ENCODE assay signal across 15 cellular contexts in genomic region chr2:30436859-30437435, GRCh38. TPM values are rescaled to one million over a fixed set of nuclear protein-coding genes. Genes with fewer than 3 reads are reported as not detected.
DNase-seq lines count a peak whose midpoint lies in the region; ATAC-seq, FAIRE-seq and TF ChIP-seq lines count a peak whose summit lies in the region.
"Had no signal": no experiment of that assay in that cellular context is flagged by ENCODE, and none has a peak within 500 bp of the region (broad histone marks: within the 10 kb centered on the region; RNA-seq: fewer than 3 reads in every experiment).

No MANE protein-coding gene starts in this region.

- POLR2A ChIA-PET in K562 (lab: Yijun Ruan, JAX), result interaction anchor here (1.7 kb wide), 1 partner anchor 13 kb away, joined by 3 read pairs; no protein-coding TSS in a partner anchor

- in situ Hi-C loops in K562 (cut with MboI), result no loop called here

- H3K9me3 Mint-ChIP-seq in activated naive CD4-positive, alpha-beta T cell treated with anti-CD3 and anti-CD28 coated beads for 36 hours, result no peaks in the 10 kb centered on the region
- H3K9me3 Mint-ChIP-seq in activated naive CD4-positive, alpha-beta T cell treated with anti-CD3 and anti-CD28 coated beads, Interleukin-2, amount 10 ng/mL, durations not matched to agents 7 days and 5 days, result no peaks in the 10 kb centered on the region

- peaks cover 36% of the 10 kb centered on the region for H3K4me1 Mint-ChIP-seq in activated naive CD4-positive, alpha-beta T cell treated with anti-CD3 and anti-CD28 coated beads for 36 hours (ENCODE audit: low read depth)
- peaks cover 14% of the 10 kb centered on the region for H3K4me1 Mint-ChIP-seq in activated naive CD4-positive, alpha-beta T cell treated with anti-CD3 and anti-CD28 coated beads, Interleukin-2, amount 10 ng/mL, durations not matched to agents 7 days and 5 days

- no peaks in the 10 kb centered on the region for H3K27me3 Mint-ChIP-seq in activated naive CD4-positive, alpha-beta T cell treated with anti-CD3 and anti-CD28 coated beads for 36 hours (ENCODE audit: low read depth)
- peaks cover 5% of the 10 kb centered on the region for H3K27me3 Mint-ChIP-seq in activated naive CD4-positive, alpha-beta T cell treated with anti-CD3 and anti-CD28 coated beads, Interleukin-2, amount 10 ng/mL, durations not matched to agents 7 days and 5 days

- H3K36me3 Mint-ChIP-seq in activated naive CD4-positive, alpha-beta T cell treated with anti-CD3 and anti-CD28 coated beads for 36 hours (ENCODE audit: low read depth), result no peaks in the 10 kb centered on the region
- no peaks in the 10 kb centered on the region for H3K36me3 Mint-ChIP-seq in activated naive CD4-positive, alpha-beta T cell treated with anti-CD3 and anti-CD28 coated beads, Interleukin-2, amount 10 ng/mL, durations not matched to agents 7 days and 5 days

- no TSS peak for BruUV-seq in K562 (replicated peaks; lab: Mats Ljungman, UMichigan)

- ATAC-seq in K562, result no peak
- ATAC-seq in right lobe of liver, result peak; percentile 14 to 56 (median 50)
- ATAC-seq: pancreas had no signal

- H3K4me2 ChIP-seq in K562 (ENCODE audit: insufficient read depth, low read length), result no peak overlapping the region

- H3K9me1 ChIP-seq in K562 (ENCODE audit: control insufficient read depth, insufficient read depth, low read length), result no peaks in the 10 kb centered on the region

- no peak overlapping the region for H3K4me3 Mint-ChIP-seq in activated naive CD4-positive, alpha-beta T cell treated with anti-CD3 and anti-CD28 coated beads for 36 hours
- no peak overlapping the region for H3K4me3 Mint-ChIP-seq in activated naive CD4-positive, alpha-beta T cell treated with anti-CD3 and anti-CD28 coated beads, Interleukin-2, amount 10 ng/mL, durations not matched to agents 7 days and 5 days

- H3K4me3 ChIP-seq in K562, result no peak overlapping the region
- H3K4me3 ChIP-seq in right lobe of liver, result no peak overlapping the region
- no peak overlapping the region for H3K4me3 ChIP-seq in uterus
- H3K4me3 ChIP-seq: pancreas, tibial artery had no signal

- CTCF ChIA-PET in activated naive CD4-positive, alpha-beta T cell treated with anti-CD3 and anti-CD28 coated beads for 36 hours (lab: Charles Lee), result interaction anchor here (0.5 to 2.0 kb wide), 5 partner anchors 11 to 275 kb away, joined by 3 to 5 read pairs (median 3); no protein-coding TSS in a partner anchor
- CTCF ChIA-PET in activated naive CD4-positive, alpha-beta T cell treated with anti-CD3 and anti-CD28 coated beads, Interleukin-2, amount 10 ng/mL, durations not matched to agents 7 days and 5 days (lab: Charles Lee), result interaction anchor here (0.6 to 1.3 kb wide), 3 partner anchors 9 to 272 kb away, joined by 3 to 4 read pairs (median 3); no protein-coding TSS in a partner anchor
- CTCF ChIA-PET in K562 (lab: Yijun Ruan, JAX; ENCODE audit: low intra/inter-chr PET ratio), result no interaction called here

- H3K9me3 ChIP-seq in K562 (replicated peaks; ENCODE audit: control insufficient read depth, insufficient read depth, low read depth, low read length), result no peaks in the 10 kb centered on the region
- H3K9me3 ChIP-seq in right lobe of liver, result no peaks in the 10 kb centered on the region
- H3K9me3 ChIP-seq in uterus, result no peaks in the 10 kb centered on the region
- H3K9me3 ChIP-seq: pancreas, tibial artery had no signal

- H3K36me3 ChIP-seq in K562 (ENCODE audit: control insufficient read depth, insufficient read depth, low read length) (no peaks in the 10 kb centered on the region), right lobe of liver (no peaks in the 10 kb centered on the region), uterus (no peaks in the 10 kb centered on the region)
- H3K36me3 ChIP-seq: pancreas, tibial artery had no signal

- no peaks in the 10 kb centered on the region for H4K20me1 ChIP-seq in K562 (replicated peaks; ENCODE audit: control insufficient read depth, insufficient read depth, low read length)

- FAIRE-seq in K562 (lab: Jason Lieb, UNC), result no peak
- FAIRE-seq: pancreas had no signal

- no peak overlapping the region for H2AFZ ChIP-seq in K562 (ENCODE audit: low read depth, low read length)

- peak; percentile 34 for DNase-seq in activated naive CD4-positive, alpha-beta T cell treated with anti-CD3 and anti-CD28 coated beads for 36 hours
- DNase-seq in activated naive CD4-positive, alpha-beta T cell treated with anti-CD3 and anti-CD28 coated beads, Interleukin-2, amount 10 ng/mL, durations not matched to agents 7 days and 5 days, result no peak
- DNase-seq in K562 (ENCODE audit: extremely low read depth in 1 of 4, low spot score in 3 of 4), result no peak
- DNase-seq in right lobe of liver, result no peak
- DNase-seq in uterus, result no peak
- DNase-seq in AG08396 (ENCODE audit: low spot score), result no peak
- no peak for DNase-seq in NCI-H2227 treated with DMSO at 0.1 percent for 48 hours (lab: John Stamatoyannopoulos, UW)
- DNase-seq in stimulated activated CD4-positive, alpha-beta T cell treated with anti-CD3 and anti-CD28 coated beads, Interleukin-2, amount 100 ng/mL, for 48 hours, result no peak
- DNase-seq: DMS153; effector CD8-positive, alpha-beta T cell; KBM-7; mammary epithelial cell; NCI-H2107; pancreas; tibial artery had no signal

- no peaks in the 10 kb centered on the region for H3K27me3 ChIP-seq in K562 (ENCODE audit: control insufficient read depth in 2 of 2, insufficient read depth in 2 of 2, low read length in 2 of 2)
- H3K27me3 ChIP-seq in right lobe of liver, result no peaks in the 10 kb centered on the region
- no peaks in the 10 kb centered on the region for H3K27me3 ChIP-seq in uterus
- H3K27me3 ChIP-seq: pancreas, tibial artery had no signal

- H3K27ac Mint-ChIP-seq in activated naive CD4-positive, alpha-beta T cell treated with anti-CD3 and anti-CD28 coated beads for 36 hours, result no peak overlapping the region
- no peak overlapping the region for H3K27ac Mint-ChIP-seq in activated naive CD4-positive, alpha-beta T cell treated with anti-CD3 and anti-CD28 coated beads, Interleukin-2, amount 10 ng/mL, durations not matched to agents 7 days and 5 days

- no peak for TF ChIP-seq EP300 in K562 (IDR thresholded peaks at IDR 0.05; ENCODE audit: low read length)

- intact Hi-C loops in activated naive CD4-positive, alpha-beta T cell treated with anti-CD3 and anti-CD28 coated beads for 36 hours (cut with micrococcal nuclease), result no loop called here
- intact Hi-C loops in K562 (cut with micrococcal nuclease) (no loop called here), right lobe of liver (cut with DNase I) (no loop called here), uterus (cut with DNase I; ENCODE audit: low total_unique reads) (no loop called here)

- 60% methylated on average over 1 of the region's 1 CpG for WGBS in K562 (ENCODE audit: insufficient coverage, low coverage, missing lambda C conversion rate)
- 38% methylated on average over 1 of the region's 1 CpG for WGBS in right lobe of liver (ENCODE audit: insufficient coverage, low coverage, low lambda C conversion rate, missing lambda C conversion rate)

- H3K4me1 ChIP-seq in K562 (replicated peaks in 1 of 2; ENCODE audit: control insufficient read depth in 2 of 2, insufficient read depth in 2 of 2, low read length in 2 of 2) (peaks cover 0 to 19% of the 10 kb centered on the region in 2 experiments; a peak in 3 of 5 replicates), right lobe of liver (no peaks in the 10 kb centered on the region), uterus (no peaks in the 10 kb centered on the region)
- H3K4me1 ChIP-seq: pancreas had no signal

- H3K27ac ChIP-seq in K562 (ENCODE audit: extremely low read depth, low read depth, low read length), result no peak overlapping the region
- no peak overlapping the region for H3K27ac ChIP-seq in right lobe of liver
- peak overlapping the region; percentile 50 to 64 for H3K27ac ChIP-seq in uterus
- H3K27ac ChIP-seq: pancreas, tibial artery had no signal

- TF ChIP-seq RAD21 in K562 (CRISPR knock-in tag; conservative IDR thresholded peaks at IDR 0.05 in 1 of 2, IDR thresholded peaks at IDR 0.05 in 1 of 2), result no peak

- no peaks in the 10 kb centered on the region for H3K79me2 ChIP-seq in K562 (ENCODE audit: control insufficient read depth, insufficient read depth, low read length)

- no peak for TF ChIP-seq CTCF in K562 (IDR thresholded peaks at IDR 0.05 in 2 of 3, conservative IDR thresholded peaks at IDR 0.05 in 1 of 3; ENCODE audit: insufficient read depth in 2 of 3, low read depth in 1 of 3, low read length in 3 of 3)
- no peak for TF ChIP-seq CTCF in right lobe of liver (IDR thresholded peaks at IDR 0.05)
- no peak for TF ChIP-seq CTCF in uterus (IDR thresholded peaks at IDR 0.05)

- H3K9ac ChIP-seq in K562 (ENCODE audit: insufficient read depth in 1 of 2, low read depth in 2 of 2, low read length in 2 of 2), result no peak overlapping the region

- no peak for TF ChIP-seq POLR2A in K562 (conservative IDR thresholded peaks at IDR 0.05)
- TF ChIP-seq POLR2A in right lobe of liver (IDR thresholded peaks at IDR 0.05), result no peak
- no peak for TF ChIP-seq POLR2A in uterus (IDR thresholded peaks at IDR 0.05)

TF ChIP-seq in K562, 482 proteins besides CTCF, POLR2A, EP300 and RAD21 (continues in another document):
- TF ChIP-seq NONO (IDR thresholded peaks at IDR 0.05; ENCODE audit: low read depth in 2 of 2, low read length in 1 of 2) (no peak), GTF2F1 (IDR thresholded peaks at IDR 0.05; ENCODE audit: low read depth, low read length) (no peak)

RNA-seq across cellular contexts. Expression of gene LCLAT1, which starts 10.1 kb away (rescaled TPM):
- 10 to 100 TPM; 18.8 to 22.8 TPM for total RNA-seq in activated naive CD4-positive, alpha-beta T cell treated with anti-CD3 and anti-CD28 coated beads for 36 hours
- 59.6 and 95.0 TPM in 2 replicates for total RNA-seq in K562 (2011; cell fraction: chromatin; rRNA removed; ENCODE audit: low replicate concordance)
- total RNA-seq in K562 (2011; cell fraction: nucleolus; rRNA removed), result 20.0 and 25.8 TPM in 2 replicates
- 38.7 and 54.7 TPM in 2 replicates for total RNA-seq in K562 (2011; cell fraction: nucleoplasm; rRNA removed)
- 12.1 and 12.2 TPM in 2 replicates for total RNA-seq in K562 (2014; rRNA removed)
- 27.0 and 27.1 TPM in 2 replicates for total RNA-seq in K562 (2014; rRNA removed; fragmentation: Illumina TruSeq; extraction: Trizol)
- 21.5 and 22.9 TPM in 2 replicates for total RNA-seq in K562 (2015; rRNA removed; fragmentation: Illumina TruSeq; extraction: Trizol)
- 28.6 and 29.7 TPM in 2 replicates for total RNA-seq in K562 (2021)
- polyA plus RNA-seq in K562 (2011; rRNA removed), result 15.4 and 25.4 TPM in 2 replicates
- polyA plus RNA-seq in K562 (2011; cell fraction: cytosol; rRNA removed), result 7.2 and 9.5 TPM in 2 replicates
- polyA plus RNA-seq in K562 (2011; cell fraction: nucleus; rRNA removed), result 7.9 and 10.6 TPM in 2 replicates
- polyA plus RNA-seq in K562 (2012), result 4.2 and 6.3 TPM in 2 replicates
- polyA plus RNA-seq in K562 (2014; fragmentation: Illumina TruSeq; extraction: Trizol), result 10.3 and 12.8 TPM in 2 replicates
- 10 to 100 TPM; 29.4 to 63.3 TPM for polyA plus RNA-seq in K562 (2014; fragmentation: Nextera tagmentation; extraction: Ambion mirVana)
- 8.9 and 12.6 TPM in 2 replicates for polyA plus RNA-seq in K562 (2014; rRNA removed)
- 84.0 and 84.7 TPM in 2 replicates for polyA minus RNA-seq in K562 (2011; rRNA and poly(A)+ RNA removed)
- polyA minus RNA-seq in K562 (2011; cell fraction: cytosol; rRNA and poly(A)+ RNA removed), result 17.6 and 25.5 TPM in 2 replicates
- polyA minus RNA-seq in K562 (2011; cell fraction: nucleus; rRNA and poly(A)+ RNA removed), result 28.4 and 38.2 TPM in 2 replicates
- total RNA-seq in right lobe of liver, result 10 to 100 TPM; 11.1 to 14.0 (median 12.0) TPM
- 100 to 1,000 TPM in 1 of 4 donors, 10 to 100 TPM in 2, under 1 TPM in 1; 0.88 to 116 (median 33.3) TPM for total RNA-seq in uterus

Comparison
In these comparisons a context has a peak if more than half of its experiments do, and no peak if none do; other contexts are left out.
1. H3K27ac ChIP-seq: peak in uterus (2 of 2); none in K562 (single experiment) and right lobe of liver (0 of 3).